22 cellular contexts compared by ENCODE assay signal in genomic region chr17:73283250-73283649, GRCh38. TPM values are rescaled to one million over a fixed set of nuclear protein-coding genes. Genes with fewer than 3 reads are reported as not detected.
A peak's percentile ranks its signal among the peaks of the same experiment; 100 is the strongest.
DNase-seq lines count a peak whose midpoint lies in the region; ATAC-seq and TF ChIP-seq lines count a peak whose summit lies in the region.
"Had no signal": no experiment of that assay in that cellular context is flagged by ENCODE, and none has a peak within 500 bp of the region (broad histone marks: within the 10 kb centered on the region; RNA-seq: fewer than 3 reads in every experiment).

No MANE protein-coding gene starts in this region.

- H3K4me3 ChIP-seq in OCI-LY3 (ENCODE audit: low read length) (peak overlapping the region; percentile 14; the same call in 1 of the 2 replicates), neuronal stem cell (ENCODE audit: low read length in 2 of 2) (no peak overlapping the region), thoracic aorta (no peak overlapping the region), Caco-2 (ENCODE audit: low read depth, low read length) (no peak overlapping the region)

- H3K79me1 ChIP-seq in neuronal stem cell (ENCODE audit: low read depth, low read length): peaks cover 20% of the 10 kb centered on the region

- H3K4me1 ChIP-seq in OCI-LY3 (ENCODE audit: low read length) (peaks cover 27% of the 10 kb centered on the region), neuronal stem cell (ENCODE audit: control insufficient read depth in 2 of 2, insufficient read depth in 1 of 2, low read depth in 1 of 2, low read length in 2 of 2) (peaks cover 22 to 45% of the 10 kb centered on the region in 2 donors), thoracic aorta (ENCODE audit: control insufficient read depth in 1 of 2, low read depth in 2 of 2) (peaks cover 13 to 71% of the 10 kb centered on the region in 2 donors), Caco-2 (peaks cover 3% of the 10 kb centered on the region)

- no peak overlapping the region for H2BK15ac ChIP-seq in neuronal stem cell (ENCODE audit: low read length)

- no peaks in the 10 kb centered on the region for H3K9me3 Mint-ChIP-seq in Caco-2 (ENCODE audit: unreplicated experiment)
- H3K9me3 Mint-ChIP-seq: memory B cell had no signal

- H3K27me3 ChIP-seq in OCI-LY3 (ENCODE audit: low read depth, low read length) (peaks cover 13% of the 10 kb centered on the region), neuronal stem cell (ENCODE audit: control insufficient read depth in 3 of 3, insufficient read depth in 3 of 3, low read depth in 1 of 3, low read length in 3 of 3) (no peaks in the 10 kb centered on the region), thoracic aorta (replicated peaks; ENCODE audit: insufficient read depth) (no peaks in the 10 kb centered on the region), Caco-2 (replicated peaks; ENCODE audit: control insufficient read depth, insufficient read depth, low read length) (no peaks in the 10 kb centered on the region)

- H3K9me3 ChIP-seq in OCI-LY3 (ENCODE audit: insufficient read depth, low read length) (no peaks in the 10 kb centered on the region), neuronal stem cell (replicated peaks in 1 of 2; ENCODE audit: control insufficient read depth in 2 of 2, insufficient read depth in 1 of 2, low read depth in 1 of 2, low read length in 2 of 2) (no peaks in the 10 kb centered on the region), thoracic aorta (no peaks in the 10 kb centered on the region), Caco-2 (no peaks in the 10 kb centered on the region)

- no peak overlapping the region for H3K23ac ChIP-seq in neuronal stem cell (ENCODE audit: low read depth, low read length, poor library complexity)

- H3K9ac ChIP-seq in OCI-LY3 (ENCODE audit: low read length) (peak overlapping the region; percentile 21; the same call in 1 of the 2 replicates), neuronal stem cell (ENCODE audit: low read depth, low read length, poor library complexity) (no peak overlapping the region)

- ATAC-seq in thoracic aorta (ENCODE audit: insufficient number of reproducible peaks, low FRiP score, low read depth) (no peak), SK-N-SH treated with all-trans-retinoic acid at 6 μM for 48 hours (no peak)
- ATAC-seq: right cardiac atrium had no signal

- peak overlapping the region; percentile 62 for H2BK5ac ChIP-seq in neuronal stem cell (ENCODE audit: low read length)

- H3K14ac ChIP-seq in neuronal stem cell (ENCODE audit: low read length): no peak overlapping the region

- TF ChIP-seq CTCF in OCI-LY3 (IDR thresholded peaks at IDR 0.05; ENCODE audit: low read depth, low read length): no peak
- no peak for TF ChIP-seq CTCF in thoracic aorta (IDR thresholded peaks at IDR 0.05)
- no peak for TF ChIP-seq CTCF in Caco-2 (IDR thresholded peaks at IDR 0.05; ENCODE audit: insufficient read depth in 1 of 2, low read depth in 1 of 2, low read length in 1 of 2, severe bottlenecking in 1 of 2, unreplicated experiment in 1 of 2)

- DNase-seq in caudate nucleus (lab: John Stamatoyannopoulos, UW) (no peak), neuronal stem cell (ENCODE audit: low spot score) (no peak), thoracic aorta (ENCODE audit: low spot score) (no peak), Caco-2 (no peak), DMS53 treated with DMSO at 0.1 percent for 48 hours (lab: John Stamatoyannopoulos, UW; ENCODE audit: unreplicated experiment) (no peak)
- no peak for DNase-seq in stimulated activated CD4-positive, alpha-beta T cell treated with anti-CD3 and anti-CD28 coated beads, Interleukin-4, amount 100 ng/mL, for 1 hour
- DNase-seq: activated naive CD4-positive, alpha-beta T cell; activated T-cell treated with anti-CD3 and anti-CD28 coated beads, Interleukin-2, amount 50 U/mL, for 1 hour; DMS79 treated with DMSO at 0.1 percent for 48 hours; effector memory CD4-positive, alpha-beta T cell; GOT3; kidney; NCI-H187; SHP77; stimulated activated CD8-positive, alpha-beta memory T cell treated with anti-CD3 and anti-CD28 coated beads, Interleukin-4, amount 100 ng/mL, for 48 hours had no signal

- no peak overlapping the region for H3K27ac ChIP-seq in OCI-LY3 (ENCODE audit: low read length)
- peak overlapping the region; percentile 49 for H3K27ac ChIP-seq in caudate nucleus (ENCODE audit: low read depth, low read length)
- no peak overlapping the region for H3K27ac ChIP-seq in neuronal stem cell (replicated peaks; ENCODE audit: low read length)
- peak overlapping the region; percentile 54 to 69 for H3K27ac ChIP-seq in thoracic aorta

- H2BK12ac ChIP-seq in neuronal stem cell (ENCODE audit: low read length): no peak overlapping the region

- peak overlapping the region; percentile 61 for H3K4me2 ChIP-seq in OCI-LY3 (ENCODE audit: low read length)
- no peak overlapping the region for H3K4me2 ChIP-seq in neuronal stem cell (ENCODE audit: insufficient read depth, low read length, poor library complexity, severe bottlenecking)

- H4K8ac ChIP-seq in neuronal stem cell (ENCODE audit: low read depth, low read length): no peak overlapping the region

- no peaks in the 10 kb centered on the region for H3K79me2 ChIP-seq in OCI-LY3 (ENCODE audit: low read length)

- H2AK5ac ChIP-seq in neuronal stem cell (ENCODE audit: low read depth, low read length): no peak overlapping the region

- no peak overlapping the region for H3K4ac ChIP-seq in neuronal stem cell (ENCODE audit: low read length)

- H3K36me3 ChIP-seq in OCI-LY3 (replicated peaks; ENCODE audit: low read depth, low read length): no peaks in the 10 kb centered on the region
- peaks cover 14 to 20% of the 10 kb centered on the region in 2 donors for H3K36me3 ChIP-seq in neuronal stem cell (replicated peaks in 1 of 2; ENCODE audit: control insufficient read depth in 2 of 2, insufficient read depth in 2 of 2, low read length in 2 of 2)
- peaks cover 15% of the 10 kb centered on the region for H3K36me3 ChIP-seq in thoracic aorta
- no peaks in the 10 kb centered on the region; the same call in none of the 2 replicates for H3K36me3 ChIP-seq in Caco-2 (ENCODE audit: control insufficient read depth, insufficient read depth, low read length)

- intact Hi-C loops in Caco-2 (cut with micrococcal nuclease; ENCODE audit: unreplicated experiment): no loop called here

- WGBS in neuronal stem cell (ENCODE audit: extremely low coverage in 2 of 2, insufficient read length in 2 of 2, insufficient replicate concordance in 1 of 2), 2 donors: no CpG with 5 or more reads among the region's 5 CpGs

- no peak overlapping the region for H3K4me3 Mint-ChIP-seq in Caco-2 (ENCODE audit: unreplicated experiment)
- H3K4me3 Mint-ChIP-seq: memory B cell had no signal

- BruUV-seq in Caco-2 (replicated peaks; lab: Mats Ljungman, UMichigan): no TSS peak

- POLR2A ChIA-PET in Caco-2 (lab: Charles Lee): no interaction called here

- CTCF ChIA-PET in Caco-2 (lab: Charles Lee): no interaction called here

- H4K20me1 ChIP-seq in OCI-LY3 (ENCODE audit: insufficient read depth, low read length): no peaks in the 10 kb centered on the region

- H2AFZ ChIP-seq in OCI-LY3 (ENCODE audit: low read depth, low read length): peak overlapping the region; percentile 36; the same call in 1 of the 2 replicates
- H2AFZ ChIP-seq in neuronal stem cell (ENCODE audit: low read length): no peak overlapping the region

- no peak overlapping the region for H2BK120ac ChIP-seq in neuronal stem cell (ENCODE audit: low read depth, low read length)

- H3K18ac ChIP-seq in neuronal stem cell (ENCODE audit: low read length): peak overlapping the region; percentile 89

- H3K27ac Mint-ChIP-seq in Caco-2 (ENCODE audit: unreplicated experiment): no peak overlapping the region
- H3K27ac Mint-ChIP-seq: memory B cell had no signal

- peaks cover 22% of the 10 kb centered on the region for H3K36me3 Mint-ChIP-seq in Caco-2 (ENCODE audit: insufficient read depth, unreplicated experiment)
- H3K36me3 Mint-ChIP-seq: memory B cell had no signal

- H3K27me3 Mint-ChIP-seq in Caco-2 (ENCODE audit: insufficient read depth, unreplicated experiment): no peaks in the 10 kb centered on the region

- H3K4me1 Mint-ChIP-seq in Caco-2 (ENCODE audit: low read depth, unreplicated experiment): peaks cover 25% of the 10 kb centered on the region

- H4K91ac ChIP-seq in neuronal stem cell (ENCODE audit: low read depth, low read length, poor library complexity): no peak overlapping the region

TF ChIP-seq in SK-N-SH treated with all-trans-retinoic acid at 6 μM for 48 hours, 23 proteins besides CTCF, POLR2A, EP300 and RAD21 (continues in another document):
- TF ChIP-seq CSRNP3 (CRISPR knock-in tag; IDR thresholded peaks at IDR 0.05) (no peak), ZNF70 (CRISPR knock-in tag; IDR thresholded peaks at IDR 0.05) (no peak), CSDC2 (CRISPR knock-in tag; IDR thresholded peaks at IDR 0.05) (no peak), ZC3H10 (CRISPR knock-in tag; IDR thresholded peaks at IDR 0.05) (no peak), GLIS3 (CRISPR knock-in tag; IDR thresholded peaks at IDR 0.05) (no peak), ZNF565 (CRISPR knock-in tag; conservative IDR thresholded peaks at IDR 0.05; ENCODE audit: low read depth) (no peak)

RNA-seq across cellular contexts. Expression of gene CPSF4L, which starts 21.6 kb away (rescaled TPM):
- polyA plus RNA-seq in neuronal stem cell (2013, experiment 1 of 2): not detected
- not detected for polyA plus RNA-seq in neuronal stem cell (2013, experiment 2 of 2)
- total RNA-seq in thoracic aorta: not detected
- not detected in 2 replicates for total RNA-seq in Caco-2 (2022)
- total RNA-seq: chondrocyte; kidney; right cardiac atrium; T-helper 1 cell treated with Interleukin-12 subunit alpha and Interleukin-12 subunit beta and Interleukin-4 antibody, amounts not matched to agents 30 ng/mL and 1 ng/mL, for 36 hours had no signal
- polyA plus RNA-seq: esophagus, right cardiac atrium had no signal

RNA-seq across cellular contexts. Expression of gene CDC42EP4, which starts 28.6 kb away (rescaled TPM):
- polyA plus RNA-seq in neuronal stem cell (2013, experiment 1 of 2): 23.5 TPM
- 23.9 TPM for polyA plus RNA-seq in neuronal stem cell (2013, experiment 2 of 2)
- total RNA-seq in thoracic aorta (100 to 1,000 TPM in 1 of 2 donors, 10 to 100 TPM in 1; 73.8 to 134 TPM), Caco-2 (2022) (25.8 and 27.9 TPM in 2 replicates)

Comparison
In these comparisons a context has a peak if more than half of its experiments do, and no peak if none do; other contexts are left out.
1. H3K27ac ChIP-seq: peak in caudate nucleus (single experiment) and thoracic aorta (2 of 2); none in OCI-LY3 (single experiment) and neuronal stem cell (single experiment).